ENCODE assay signal across 18 cellular contexts in genomic region chr2:1995086-1995485, GRCh38.
DNase-seq lines count a peak whose midpoint lies in the region; ATAC-seq, FAIRE-seq and TF ChIP-seq lines count a peak whose summit lies in the region.
"Had no signal": no experiment of that assay in that cellular context is flagged by ENCODE, and none has a peak within 500 bp of the region (broad histone marks: within the 10 kb centered on the region; RNA-seq: fewer than 3 reads in every experiment).

No MANE protein-coding gene starts in this region.

- no peak overlapping the region for H2AFZ ChIP-seq in H1 (ENCODE audit: low read length)

- no peak overlapping the region for H2AK5ac ChIP-seq in H1 (ENCODE audit: low read depth, low read length)

- H3K27me3 Mint-ChIP-seq in activated naive CD8-positive, alpha-beta T cell treated with anti-CD3 and anti-CD28 coated beads for 36 hours, result peaks cover 62% of the 10 kb centered on the region
- H3K27me3 Mint-ChIP-seq in naive thymus-derived CD8-positive, alpha-beta T cell, result peaks cover 9 to 39% (median 32%) of the 10 kb centered on the region in 5 donors

- H3K23me2 ChIP-seq in H1 (ENCODE audit: low read depth, low read length), result no peaks in the 10 kb centered on the region

- POLR2A ChIA-PET in H1 (lab: Charles Lee; ENCODE audit: partially characterized antibody), result no interaction called here
- POLR2A ChIA-PET in naive thymus-derived CD8-positive, alpha-beta T cell (lab: Charles Lee), result no interaction called here

- H3K56ac ChIP-seq in H1 (replicated peaks; ENCODE audit: insufficient read length, low read depth, low read length), result no peak overlapping the region

- H4K20me1 ChIP-seq in H1 (replicated peaks in 1 of 2; ENCODE audit: control insufficient read depth in 1 of 2, insufficient read depth in 2 of 2, low read length in 2 of 2), result no peaks in the 10 kb centered on the region

- ATAC-seq in naive thymus-derived CD8-positive, alpha-beta T cell, result no peak
- ATAC-seq: GM12878, Right ventricle myocardium inferior had no signal

- no peak overlapping the region for H2BK120ac ChIP-seq in H1 (replicated peaks; ENCODE audit: low read depth, low read length)

- DNase-seq in EH (ENCODE audit: low read depth), result peak; percentile 74
- DNase-seq in activated naive CD8-positive, alpha-beta T cell treated with anti-CD3 and anti-CD28 coated beads for 36 hours, result no peak
- DNase-seq in H1 (ENCODE audit: low read depth in 1 of 2, low spot score in 2 of 2), result no peak
- no peak for DNase-seq in naive thymus-derived CD8-positive, alpha-beta T cell
- DNase-seq in DMS 273 treated with DMSO at 0.1 percent for 48 hours (lab: John Stamatoyannopoulos, UW), result no peak
- DNase-seq in NCI-H2081 (lab: John Stamatoyannopoulos, UW), result no peak
- DNase-seq in NCI-H345 treated with DMSO at 0.1 percent for 48 hours (lab: John Stamatoyannopoulos, UW; ENCODE audit: unreplicated experiment), result no peak
- no peak for DNase-seq in AG08395 (ENCODE audit: low spot score)
- DNase-seq: ACHN; Calu3; CD4-positive, alpha-beta memory T cell; DMS79 treated with DMSO at 0.1 percent for 48 hours; GDM1; NCI-H1930; NCI-H2171; NCI-H510A had no signal

- H4K91ac ChIP-seq in H1 (replicated peaks; ENCODE audit: insufficient read length, low read length), result peak overlapping the region; percentile 52

- no peak overlapping the region for H3K23ac ChIP-seq in H1 (ENCODE audit: insufficient read length)

- no peak for FAIRE-seq in H1 (lab: Jason Lieb, UNC)
- FAIRE-seq: GM12878 had no signal

- no peak overlapping the region; the same call in 1 of the 2 replicates for H2BK12ac ChIP-seq in H1 (ENCODE audit: low read depth, low read length)

- no peaks in the 10 kb centered on the region for H3K79me1 ChIP-seq in H1 (ENCODE audit: low read depth, low read length)

- peaks cover 0 to 7% (median 2%) of the 10 kb centered on the region in 4 experiments; a peak in 2 of 7 replicates for H3K4me1 ChIP-seq in H1 (replicated peaks in 1 of 4; ENCODE audit: control insufficient read depth in 3 of 4, insufficient read depth in 4 of 4, low read length in 3 of 4)

- H2BK5ac ChIP-seq in H1 (ENCODE audit: low read depth, low read length), result no peak overlapping the region

- no peak for TF ChIP-seq RAD21 in H1 (IDR thresholded peaks at IDR 0.05 in 1 of 2, conservative IDR thresholded peaks at IDR 0.05 in 1 of 2; ENCODE audit: low read depth in 2 of 2, low read length in 2 of 2)

- CTCF ChIA-PET in H1 (lab: Charles Lee; ENCODE audit: partially characterized antibody), result interaction anchor here (0.6 to 1.2 kb wide), 2 partner anchors 11 to 15 kb away, joined by 3 to 4 read pairs; no protein-coding TSS in a partner anchor

- H3K4me2 ChIP-seq in H1 (ENCODE audit: insufficient read depth in 1 of 2, low read depth in 2 of 2, low read length in 2 of 2), result no peak overlapping the region

- peak overlapping the region; percentile 18 for H3K27ac Mint-ChIP-seq in activated naive CD8-positive, alpha-beta T cell treated with anti-CD3 and anti-CD28 coated beads for 36 hours
- peak overlapping the region in 2 of 10 donors; percentile 8 to 82 for H3K27ac Mint-ChIP-seq in naive thymus-derived CD8-positive, alpha-beta T cell

- H3K4me3 ChIP-seq in H1 (ENCODE audit: extremely low read depth in 1 of 4, insufficient read depth in 2 of 4, low read depth in 3 of 4, low read length in 4 of 4), result no peak overlapping the region
- H3K4me3 ChIP-seq: GM12878 had no signal

- H2BK15ac ChIP-seq in H1 (ENCODE audit: low read length), result no peak overlapping the region

- no peak overlapping the region; the same call in 1 of the 2 replicates for H3K18ac ChIP-seq in H1 (ENCODE audit: extremely low read depth, low read length)

- no peaks in the 10 kb centered on the region for H3K79me2 ChIP-seq in H1 (ENCODE audit: control insufficient read depth in 1 of 2, insufficient read depth in 2 of 2, low read length in 2 of 2)

- H3K4ac ChIP-seq in H1 (replicated peaks; ENCODE audit: insufficient read length, low read depth, low read length), result no peak overlapping the region

- H3K9me3 Mint-ChIP-seq in activated naive CD8-positive, alpha-beta T cell treated with anti-CD3 and anti-CD28 coated beads for 36 hours, result peaks cover 10% of the 10 kb centered on the region
- peaks cover 0 to 10% (median 4%) of the 10 kb centered on the region in 9 donors for H3K9me3 Mint-ChIP-seq in naive thymus-derived CD8-positive, alpha-beta T cell

- H3K4me1 Mint-ChIP-seq in activated naive CD8-positive, alpha-beta T cell treated with anti-CD3 and anti-CD28 coated beads for 36 hours, result peaks cover 23% of the 10 kb centered on the region
- H3K4me1 Mint-ChIP-seq in naive thymus-derived CD8-positive, alpha-beta T cell, result peaks cover 24 to 53% (median 37%) of the 10 kb centered on the region in 4 donors

- TF ChIP-seq CTCF in H1 (IDR thresholded peaks at IDR 0.05; ENCODE audit: control extremely low read depth in 1 of 3, insufficient read depth in 1 of 3, low read depth in 1 of 3, low read length in 3 of 3), result no peak

- no peak overlapping the region for H4K8ac ChIP-seq in H1 (ENCODE audit: extremely low read depth, insufficient read depth, low read length)

- no peaks in the 10 kb centered on the region for H3K36me3 ChIP-seq in H1 (ENCODE audit: control insufficient read depth in 2 of 4, insufficient read depth in 4 of 4, low read length in 3 of 4)

- H3K36me3 Mint-ChIP-seq in activated naive CD8-positive, alpha-beta T cell treated with anti-CD3 and anti-CD28 coated beads for 36 hours, result peaks cover 2% of the 10 kb centered on the region
- H3K36me3 Mint-ChIP-seq in naive thymus-derived CD8-positive, alpha-beta T cell, result no peaks in the 10 kb centered on the region
- H3K36me3 Mint-ChIP-seq: CD4-positive, alpha-beta memory T cell had no signal

- H3K14ac ChIP-seq in H1 (ENCODE audit: insufficient read length), result no peak overlapping the region

- no peak for TF ChIP-seq EP300 in H1 (IDR thresholded peaks at IDR 0.05; ENCODE audit: borderline replicate concordance in 1 of 2, low read depth in 2 of 2, low read length in 2 of 2)

- H3K27ac ChIP-seq in H1 (ENCODE audit: low read depth, low read length), result no peak overlapping the region

- no peak for TF ChIP-seq POLR2A in H1 (IDR thresholded peaks at IDR 0.05; ENCODE audit: control extremely low read depth in 1 of 2, low read depth in 2 of 2, low read length in 2 of 2)

- peak overlapping the region; percentile 92; the same call in 1 of the 2 replicates for H2BK20ac ChIP-seq in H1 (ENCODE audit: low read length)

- WGBS in H1 (ENCODE audit: extremely low coverage in 1 of 2, insufficient coverage in 1 of 2, insufficient read length in 1 of 2, insufficient replicate concordance in 2 of 2, low coverage in 1 of 2, low lambda C conversion rate in 2 of 2, missing lambda C conversion rate in 1 of 2), 2 experiments, result 80% methylated on average over 10 of the region's 10 CpGs; no CpG with 5 or more reads in 1 of the 2 experiments

- H3K9me3 ChIP-seq in H1 (ENCODE audit: insufficient read depth in 2 of 2, low read depth in 1 of 2, low read length in 1 of 2), result no peaks in the 10 kb centered on the region

- H3K27me3 ChIP-seq in H1 (replicated peaks in 1 of 4; ENCODE audit: control insufficient read depth in 3 of 4, extremely low read depth in 1 of 4, insufficient read depth in 3 of 4, low read length in 3 of 4), result peaks cover 0 to 2% (median 0%) of the 10 kb centered on the region in 4 experiments; a peak in 1 of 7 replicates

- no peak overlapping the region for H4K5ac ChIP-seq in H1 (ENCODE audit: insufficient read length, low read depth, low read length)

- H3K9ac ChIP-seq in H1 (replicated peaks in 1 of 4; ENCODE audit: extremely low read depth in 1 of 4, low read depth in 3 of 4, low read length in 3 of 4), result no peak overlapping the region

- H3K4me3 Mint-ChIP-seq in activated naive CD8-positive, alpha-beta T cell treated with anti-CD3 and anti-CD28 coated beads for 36 hours, result no peak overlapping the region
- H3K4me3 Mint-ChIP-seq in naive thymus-derived CD8-positive, alpha-beta T cell, result peak overlapping the region in 6 of 10 donors; percentile 1 to 70 (median 34)

TF ChIP-seq in H1, 55 proteins besides CTCF, POLR2A, EP300 and RAD21:
- TF ChIP-seq ZNF274 (IDR thresholded peaks at IDR 0.05; ENCODE audit: borderline replicate concordance, extremely low read depth, low read length) (no peak), TEAD4 (IDR thresholded peaks at IDR 0.05; ENCODE audit: low read depth, low read length) (no peak)
